11 cellular contexts compared by ENCODE assay signal in the genomic region with DNA sequence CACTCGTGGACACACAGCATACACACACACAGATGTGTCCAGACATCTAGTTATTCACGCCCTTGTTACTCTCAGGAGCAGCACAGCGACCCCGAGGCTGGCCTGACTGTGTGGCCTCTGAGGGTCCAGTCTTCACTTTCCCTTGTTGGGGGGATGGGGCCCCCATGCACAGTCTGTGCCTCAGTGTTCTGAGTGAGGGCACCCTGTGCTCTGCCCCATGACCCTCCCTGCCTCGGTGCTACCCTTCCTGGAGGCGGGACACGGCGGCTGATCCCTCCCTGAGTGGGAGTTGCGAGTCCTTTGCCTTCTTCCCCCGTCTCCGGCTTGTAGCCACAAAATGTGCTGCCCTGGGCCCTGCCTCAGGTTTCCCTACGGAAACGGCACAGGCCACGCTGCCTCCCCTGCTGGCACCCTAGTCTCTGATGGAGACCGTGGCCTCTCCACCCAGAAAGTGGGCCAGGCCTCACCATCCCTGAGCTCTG. TPM values are rescaled to one million over a fixed set of nuclear protein-coding genes. Genes with fewer than 3 reads are reported as not detected.
DNase-seq lines count a peak whose midpoint lies in the region; ATAC-seq and TF ChIP-seq lines count a peak whose summit lies in the region.
"Had no signal": no experiment of that assay in that cellular context is flagged by ENCODE, and none has a peak within 500 bp of the region (broad histone marks: within the 10 kb centered on the region; RNA-seq: fewer than 3 reads in every experiment).

No MANE protein-coding gene starts in this region.

- no peaks in the 10 kb centered on the region for H3K79me1 ChIP-seq in neuronal stem cell (ENCODE audit: low read depth, low read length)

- H2BK5ac ChIP-seq in neuronal stem cell (ENCODE audit: low read length), result peak overlapping the region; percentile 4

- intact Hi-C loops in PC-3 (cut with micrococcal nuclease), result no loop called here

- H3K9ac ChIP-seq in PC-3 (ENCODE audit: low read length) (peak overlapping the region; percentile 89), neuronal stem cell (ENCODE audit: low read depth, low read length, poor library complexity) (peak overlapping the region; percentile 90)

- H3F3A ChIP-seq in PC-3 (ENCODE audit: low read length, unreplicated experiment), result peaks cover 8% of the 10 kb centered on the region

- TSS peak; percentile 23 for BruUV-seq in PC-3 (replicated peaks; lab: Mats Ljungman, UMichigan)

- H3K14ac ChIP-seq in neuronal stem cell (ENCODE audit: low read length), result peak overlapping the region; percentile 76

- TF ChIP-seq CTCF in PC-3 (conservative IDR thresholded peaks at IDR 0.05; ENCODE audit: low read depth, low read length), result no peak

- peak overlapping the region; percentile 97 for H4K8ac ChIP-seq in neuronal stem cell (ENCODE audit: low read depth, low read length)

- H3K79me2 ChIP-seq in ACC112 (ENCODE audit: control insufficient read depth, insufficient read depth, low read length, unreplicated experiment), result no peaks in the 10 kb centered on the region
- H3K79me2 ChIP-seq in PC-3 (ENCODE audit: low read length), result no peaks in the 10 kb centered on the region

- peak overlapping the region; percentile 68 for H3K4me2 ChIP-seq in PC-3 (ENCODE audit: low read length)
- H3K4me2 ChIP-seq in neuronal stem cell (ENCODE audit: insufficient read depth, low read length, poor library complexity, severe bottlenecking), result no peak overlapping the region

- H3K9me2 ChIP-seq in PC-3 (replicated peaks; ENCODE audit: low read length), result no peaks in the 10 kb centered on the region

- H2AFZ ChIP-seq in ACC112 (ENCODE audit: low read length, unreplicated experiment) (no peak overlapping the region), PC-3 (ENCODE audit: low read length) (0 out of 2 replicates have a peak overlapping the region, but pooled peaks have one; percentile 36), neuronal stem cell (ENCODE audit: low read length) (peak overlapping the region; percentile 90)

- peak overlapping the region; percentile 92 for H3K18ac ChIP-seq in neuronal stem cell (ENCODE audit: low read length)

- H4K91ac ChIP-seq in neuronal stem cell (ENCODE audit: low read depth, low read length, poor library complexity), result peak overlapping the region; percentile 67

- no peaks in the 10 kb centered on the region for H4K20me1 ChIP-seq in PC-3 (ENCODE audit: low read length)

- no peak for DNase-seq in PC-3
- DNase-seq in neuronal stem cell (ENCODE audit: low spot score), result no peak
- no peak for DNase-seq in SKM-1 (lab: John Stamatoyannopoulos, UW; ENCODE audit: unreplicated experiment)
- no peak for DNase-seq in NCI-H1930 (lab: John Stamatoyannopoulos, UW)
- no peak for DNase-seq in activated CD4-positive, alpha-beta T cell treated with anti-CD3 and anti-CD28 coated beads for 4 hours
- DNase-seq: NCI-H524 treated with DMSO at 0.1 percent for 48 hours; stimulated activated CD4-positive, alpha-beta T cell treated with anti-CD3 and anti-CD28 coated beads, Interleukin-15, amount 100 ng/mL, for 24 hours had no signal

- H2AK5ac ChIP-seq in neuronal stem cell (ENCODE audit: low read depth, low read length), result peak overlapping the region; percentile 98

- H3K4ac ChIP-seq in neuronal stem cell (ENCODE audit: low read length), result peak overlapping the region; percentile 91

- WGBS in esophagus, 2 donors, result 79 to 85% methylated on average over 15 of the region's 15 CpGs
- no CpG with 5 or more reads among the region's 15 CpGs for WGBS in neuronal stem cell (ENCODE audit: extremely low coverage in 2 of 2, insufficient read length in 2 of 2, insufficient replicate concordance in 1 of 2), 2 donors

- H3K36me3 ChIP-seq in ACC112 (ENCODE audit: insufficient read depth, low read length) (no peaks in the 10 kb centered on the region), PC-3 (ENCODE audit: low read depth, low read length) (peaks cover 8% of the 10 kb centered on the region; the same call in 1 of the 2 replicates), esophagus (ENCODE audit: control insufficient read depth in 2 of 2, insufficient read depth in 2 of 2, low read length in 1 of 2) (no peaks in the 10 kb centered on the region), neuronal stem cell (replicated peaks in 1 of 2; ENCODE audit: control insufficient read depth in 2 of 2, insufficient read depth in 2 of 2, low read length in 2 of 2) (peaks cover 2 to 11% of the 10 kb centered on the region in 2 donors)

- H3K23ac ChIP-seq in neuronal stem cell (ENCODE audit: low read depth, low read length, poor library complexity), result peak overlapping the region; percentile 66

- ATAC-seq in PC-3, result no peak
- ATAC-seq in HG03469 (IDR thresholded peaks at IDR 0.05; ENCODE audit: unreplicated experiment), result no peak

- H2BK12ac ChIP-seq in neuronal stem cell (ENCODE audit: low read length), result peak overlapping the region; percentile 2

- CTCF ChIA-PET in PC-3 (lab: Charles Lee), result no interaction called here

- H3K27ac ChIP-seq in ACC112 (ENCODE audit: low read depth, low read length) (peak overlapping the region; percentile 75), PC-3 (ENCODE audit: low read length) (peak overlapping the region; percentile 97), esophagus (ENCODE audit: low read depth in 2 of 2, low read length in 1 of 2) (peak overlapping the region; percentile 87 to 89), neuronal stem cell (replicated peaks; ENCODE audit: low read length) (peak overlapping the region; percentile 10)
- H3K27ac ChIP-seq: neutrophil had no signal

- peaks cover 23% of the 10 kb centered on the region for H3K4me1 ChIP-seq in ACC112 (ENCODE audit: control insufficient read depth, insufficient read depth, low read length, unreplicated experiment)
- peaks cover 33% of the 10 kb centered on the region for H3K4me1 ChIP-seq in PC-3 (ENCODE audit: insufficient read depth, low read length)
- peaks cover 3 to 36% of the 10 kb centered on the region in 2 donors for H3K4me1 ChIP-seq in esophagus (ENCODE audit: control insufficient read depth in 2 of 2, insufficient read depth in 2 of 2, low read length in 1 of 2)
- peaks cover 16 to 23% of the 10 kb centered on the region in 2 donors for H3K4me1 ChIP-seq in neuronal stem cell (ENCODE audit: control insufficient read depth in 2 of 2, insufficient read depth in 1 of 2, low read depth in 1 of 2, low read length in 2 of 2)

- H3K9me3 ChIP-seq in PC-3 (ENCODE audit: low read length), result no peaks in the 10 kb centered on the region
- no peaks in the 10 kb centered on the region for H3K9me3 ChIP-seq in esophagus (ENCODE audit: control insufficient read depth in 2 of 2, insufficient read depth in 1 of 2, low read depth in 1 of 2, low read length in 1 of 2)
- peaks cover 3 to 5% of the 10 kb centered on the region in 2 donors for H3K9me3 ChIP-seq in neuronal stem cell (replicated peaks in 1 of 2; ENCODE audit: control insufficient read depth in 2 of 2, insufficient read depth in 1 of 2, low read depth in 1 of 2, low read length in 2 of 2)
- H3K9me3 ChIP-seq: neutrophil had no signal

- H2BK120ac ChIP-seq in neuronal stem cell (ENCODE audit: low read depth, low read length), result no peak overlapping the region

- POLR2A ChIA-PET in PC-3 (lab: Charles Lee; ENCODE audit: unreplicated experiment), result no interaction called here

- H3K27me3 ChIP-seq in ACC112 (ENCODE audit: insufficient read depth, low read length), result no peaks in the 10 kb centered on the region
- no peaks in the 10 kb centered on the region for H3K27me3 ChIP-seq in PC-3 (ENCODE audit: low read length)
- H3K27me3 ChIP-seq in esophagus (ENCODE audit: control insufficient read depth in 1 of 2, insufficient read depth in 2 of 2, low read length in 2 of 2), result no peaks in the 10 kb centered on the region
- H3K27me3 ChIP-seq in neuronal stem cell (ENCODE audit: control insufficient read depth in 3 of 3, insufficient read depth in 3 of 3, low read depth in 1 of 3, low read length in 3 of 3), result no peaks in the 10 kb centered on the region

- peak overlapping the region; percentile 80 for H2BK15ac ChIP-seq in neuronal stem cell (ENCODE audit: low read length)

- H3K4me3 ChIP-seq in ACC112 (ENCODE audit: low read depth, low read length) (no peak overlapping the region), PC-3 (ENCODE audit: low read length) (no peak overlapping the region), esophagus (ENCODE audit: low read depth in 1 of 2, low read length in 2 of 2) (no peak overlapping the region), neuronal stem cell (ENCODE audit: low read length in 2 of 2) (no peak overlapping the region)

RNA-seq across cellular contexts. Expression of a gene that starts 8.6 kb away (rescaled TPM):
- 99.2 and 151 TPM in 2 replicates for total RNA-seq in PC-3 (2014; rRNA removed)
- polyA plus RNA-seq in esophagus, result 1,000 to 10,000 TPM; 3,514 to 5,149 TPM
- polyA plus RNA-seq in neuronal stem cell (2013, experiment 1 of 2), result 86.0 TPM
- polyA plus RNA-seq in neuronal stem cell (2013, experiment 2 of 2), result 88.8 TPM

RNA-seq across cellular contexts. Expression of a gene that starts 21.8 kb away (rescaled TPM):
- 76.4 and 96.6 TPM in 2 replicates for total RNA-seq in PC-3 (2014; rRNA removed)
- 10 to 100 TPM; 21.0 to 22.5 TPM for polyA plus RNA-seq in esophagus
- polyA plus RNA-seq in neuronal stem cell (2013, experiment 1 of 2), result 18.5 TPM
- 19.3 TPM for polyA plus RNA-seq in neuronal stem cell (2013, experiment 2 of 2)

RNA-seq across cellular contexts. Expression of a gene that starts 48.6 kb away (rescaled TPM):
- total RNA-seq in PC-3 (2014; rRNA removed), result 423 and 464 TPM in 2 replicates
- polyA plus RNA-seq in esophagus, result 10 to 100 TPM; 54.7 to 73.4 TPM
- 29.4 TPM for polyA plus RNA-seq in neuronal stem cell (2013, experiment 1 of 2)
- polyA plus RNA-seq in neuronal stem cell (2013, experiment 2 of 2), result 26.2 TPM

Comparison
In these comparisons a context has a peak if more than half of its experiments do, and no peak if none do; other contexts are left out.
1. H3K27ac ChIP-seq: peak in every context shown above with its lines; median percentile 97 in PC-3; 88 in esophagus; 75 in ACC112; 10 in neuronal stem cell.